Comparison of ENCODE assay signal across 8 cellular contexts in genomic region chr12:7638764-7639570, GRCh38. TPM values are rescaled to one million over a fixed set of nuclear protein-coding genes. Genes with fewer than 3 reads are reported as not detected.
A peak's percentile ranks its signal among the peaks of the same experiment; 100 is the strongest.
DNase-seq lines count a peak whose midpoint lies in the region; ATAC-seq and TF ChIP-seq lines count a peak whose summit lies in the region.

No MANE protein-coding gene starts in this region.

- H3K27me3 Mint-ChIP-seq in CD14-positive monocyte (ENCODE audit: low read depth in 3 of 3) = peaks cover 0 to 5% (median 5%) of the 10 kb centered on the region in 3 donors
- peaks cover 8% of the 10 kb centered on the region for H3K27me3 Mint-ChIP-seq in nephron (ENCODE audit: low read depth)

- no peaks in the 10 kb centered on the region for H3K9me3 ChIP-seq in PC-9 (ENCODE audit: insufficient read depth, low read depth)

- no peaks in the 10 kb centered on the region for H4K20me1 ChIP-seq in PC-9 (ENCODE audit: insufficient read depth)

- peak overlapping the region; percentile 37; the same call in 1 of the 2 replicates for H3K4me2 ChIP-seq in PC-9

- H3K4me1 Mint-ChIP-seq in CD14-positive monocyte (peaks cover 28% of the 10 kb centered on the region), nephron (peaks cover 13% of the 10 kb centered on the region)

- H3K4me1 ChIP-seq in PC-9 (replicated peaks; ENCODE audit: insufficient read depth) = no peaks in the 10 kb centered on the region

- peak overlapping the region; percentile 21 to 85 (median 61) for H3K27ac Mint-ChIP-seq in CD14-positive monocyte
- peak overlapping the region in 2 of 3 experiments; percentile 2 to 5 for H3K27ac Mint-ChIP-seq in nephron

- CTCF ChIA-PET in PC-9 (lab: Charles Lee) = no interaction called here

- peak; percentile 84 for ATAC-seq in GM19467 (IDR thresholded peaks at IDR 0.05; ENCODE audit: unreplicated experiment)
- ATAC-seq in stimulated activated naive CD8-positive, alpha-beta T cell treated with anti-CD3 and anti-CD28 coated beads, Interleukin-15, Interleukin-2, amounts not matched to agents 100 U/mL and 50 U/mL, for 24 hours = peak; percentile 91

- intact Hi-C loops in CD14-positive monocyte (cut with micrococcal nuclease) (loop anchor here (1.0 to 5.0 kb wide), 5 partner anchors 47 to 497 kb away; no protein-coding TSS in a partner anchor), PC-9 (cut with micrococcal nuclease; ENCODE audit: unreplicated experiment) (loop anchor here (1.0 to 2.0 kb wide), 7 partner anchors 51 to 695 kb away; partner anchors contain the start of genes C12orf57 and C1S)

- H3K4me3 ChIP-seq in Jurkat, Clone E6-1 (ENCODE audit: low read length) = peak overlapping the region; percentile 51
- H3K4me3 ChIP-seq in PC-9 (no peak overlapping the region), fibroblast of mammary gland (ENCODE audit: control insufficient read depth, low read depth, low read length) (no peak overlapping the region)

- no peaks in the 10 kb centered on the region for H3F3A ChIP-seq in PC-9 (ENCODE audit: insufficient read depth, low read depth)

- peak overlapping the region; percentile 61 to 90 for H3K4me3 Mint-ChIP-seq in CD14-positive monocyte
- H3K4me3 Mint-ChIP-seq in nephron = peak overlapping the region; percentile 59 to 79 (median 73)

- POLR2A ChIA-PET in PC-9 (lab: Charles Lee; ENCODE audit: unreplicated experiment) = interaction anchor here (0.6 kb wide), 1 partner anchor 570 kb away, joined by 4 read pairs; no protein-coding TSS in a partner anchor

- H3K36me3 Mint-ChIP-seq in CD14-positive monocyte (no peaks in the 10 kb centered on the region), nephron (ENCODE audit: low read depth) (no peaks in the 10 kb centered on the region)

- no peaks in the 10 kb centered on the region for H3K27me3 ChIP-seq in PC-9 (ENCODE audit: insufficient read depth, low read depth)

- H3K9me3 Mint-ChIP-seq in CD14-positive monocyte = peaks cover 0 to 3% (median 0%) of the 10 kb centered on the region in 7 donors
- H3K9me3 Mint-ChIP-seq in nephron = no peaks in the 10 kb centered on the region

- 0 out of 2 replicates have a peak, but pooled peaks cover 3% of the 10 kb centered on the region for H3K9me2 ChIP-seq in PC-9 (ENCODE audit: insufficient read depth)

- H3K27ac ChIP-seq in PC-9 = no peak overlapping the region

- peak; percentile 75 for DNase-seq in CD14-positive monocyte (ENCODE audit: low spot score)
- DNase-seq in Jurkat, Clone E6-1 (ENCODE audit: low read depth, low spot score) = peak; percentile 89
- peak; percentile 66 to 75 for DNase-seq in PC-9
- peak; percentile 70 to 75 for DNase-seq in activated T-cell treated with anti-CD3 and anti-CD28 coated beads, Interleukin-2, amount 50 U/mL, for 48 hours
- peak; percentile 82 for DNase-seq in fibroblast of mammary gland (ENCODE audit: low read depth)
- peak; percentile 71 for DNase-seq in stimulated activated naive CD8-positive, alpha-beta T cell treated with anti-CD3 and anti-CD28 coated beads, Interleukin-15, Interleukin-2, amounts not matched to agents 100 U/mL and 50 U/mL, for 24 hours

- no TSS peak for BruUV-seq in PC-9 (replicated peaks; lab: Mats Ljungman, UMichigan)

- no peaks in the 10 kb centered on the region for H3K36me3 ChIP-seq in PC-9 (ENCODE audit: low read depth)

- no peak overlapping the region for H2AFZ ChIP-seq in PC-9

- TF ChIP-seq CTCF in CD14-positive monocyte (IDR thresholded peaks at IDR 0.05) (peak; percentile 85), PC-9 (conservative IDR thresholded peaks at IDR 0.05) (peak; percentile 96), fibroblast of mammary gland (conservative IDR thresholded peaks at IDR 0.05; ENCODE audit: control insufficient read depth, insufficient read depth, low read depth, low read length) (peak; percentile 72), nephron (IDR thresholded peaks at IDR 0.05; ENCODE audit: unreplicated experiment in 3 of 3) (peak; percentile 86 to 91 (median 91))

- no peaks in the 10 kb centered on the region for H3K79me2 ChIP-seq in PC-9 (ENCODE audit: low read depth)

RNA-seq across cellular contexts. Expression of gene APOBEC1, which starts 26.7 kb away (rescaled TPM):
- polyA plus RNA-seq in CD14-positive monocyte = not detected
- not detected for polyA plus RNA-seq in Jurkat, Clone E6-1 (2012; ENCODE audit: insufficient read depth, insufficient read length)
- total RNA-seq in PC-9 (2021) = not detected in 2 replicates

RNA-seq across cellular contexts. Expression of gene GDF3, which starts 56.6 kb away (rescaled TPM):
- not detected for polyA plus RNA-seq in CD14-positive monocyte
- not detected for polyA plus RNA-seq in Jurkat, Clone E6-1 (2012; ENCODE audit: insufficient read depth, insufficient read length)
- total RNA-seq in PC-9 (2021) = not detected in 2 replicates
